Comparison of ENCODE assay signal across 22 cellular contexts in genomic region chrX:134002921-134003615, GRCh38. TPM values are rescaled to one million over a fixed set of nuclear protein-coding genes. Genes with fewer than 3 reads are reported as not detected.
A peak's percentile ranks its signal among the peaks of the same experiment; 100 is the strongest.
DNase-seq lines count a peak whose midpoint lies in the region; ATAC-seq and TF ChIP-seq lines count a peak whose summit lies in the region.
"Had no signal": no experiment of that assay in that cellular context is flagged by ENCODE, and none has a peak within 500 bp of the region (broad histone marks: within the 10 kb centered on the region; RNA-seq: fewer than 3 reads in every experiment).

No MANE protein-coding gene starts in this region.

- ATAC-seq in RWPE2 (ENCODE audit: low read depth) = no peak
- no peak for ATAC-seq in GM21717 (IDR thresholded peaks at IDR 0.05; ENCODE audit: unreplicated experiment)
- ATAC-seq: PC-3 had no signal

- H3K27me3 ChIP-seq in Caco-2 (replicated peaks; ENCODE audit: control insufficient read depth, insufficient read depth, low read length) (no peaks in the 10 kb centered on the region), RWPE2 (ENCODE audit: insufficient read depth, poor library complexity, severe bottlenecking) (no peaks in the 10 kb centered on the region), mammary epithelial cell (ENCODE audit: insufficient read depth, low read length) (no peaks in the 10 kb centered on the region)
- H3K27me3 ChIP-seq: SJCRH30 had no signal

- H3K9me3 ChIP-seq in Caco-2 (no peaks in the 10 kb centered on the region), RWPE2 (ENCODE audit: severe bottlenecking) (no peaks in the 10 kb centered on the region), mammary epithelial cell (replicated peaks; ENCODE audit: insufficient read depth, low read length) (no peaks in the 10 kb centered on the region)
- H3K9me3 ChIP-seq: SJCRH30 had no signal

- no peaks in the 10 kb centered on the region for H3K79me2 ChIP-seq in mammary epithelial cell (ENCODE audit: insufficient read depth, low read length)

- H3K27me3 Mint-ChIP-seq in Caco-2 (ENCODE audit: insufficient read depth, unreplicated experiment) (no peaks in the 10 kb centered on the region), nephron (ENCODE audit: low read depth) (peaks cover 3% of the 10 kb centered on the region)

- H3K4me3 ChIP-seq in Caco-2 (ENCODE audit: low read depth, low read length) = no peak overlapping the region
- no peak overlapping the region for H3K4me3 ChIP-seq in RWPE2 (ENCODE audit: severe bottlenecking)
- H3K4me3 ChIP-seq in mammary epithelial cell (replicated peaks in 1 of 3; ENCODE audit: insufficient read depth in 1 of 3, low read depth in 2 of 3, low read length in 3 of 3) = no peak overlapping the region
- H3K4me3 ChIP-seq: SJCRH30 had no signal

- H3K27ac ChIP-seq in RWPE2 (ENCODE audit: poor library complexity, severe bottlenecking) (peak overlapping the region; percentile 26), mammary epithelial cell (ENCODE audit: insufficient read depth, low read depth, low read length) (peak overlapping the region; percentile 68)
- H3K27ac ChIP-seq: SJCRH30 had no signal

- in situ Hi-C loops in mammary epithelial cell (cut with MboI; ENCODE audit: low sequenced_read_pairs in 2 of 2) = no loop called here

- peak overlapping the region; percentile 18 for H3K4me2 ChIP-seq in mammary epithelial cell (ENCODE audit: insufficient read depth, low read depth, low read length)

- no peak for DNase-seq in Caco-2
- DNase-seq in RWPE2 (ENCODE audit: low spot score) = no peak
- DNase-seq in mammary epithelial cell = no peak
- DNase-seq in DMS153 treated with DMSO at 0.1 percent for 48 hours (lab: John Stamatoyannopoulos, UW; ENCODE audit: unreplicated experiment) = no peak
- DNase-seq in NCI-H82 (lab: John Stamatoyannopoulos, UW) = no peak
- DNase-seq in central memory CD4-positive, alpha-beta T cell = no peak
- DNase-seq: 8988T, DMS 273 treated with DMSO at 0.1 percent for 48 hours, GDM1, HFFc6, Kasumi-1, NCI-H1417, NCI-H187 treated with DMSO at 0.1 percent for 48 hours, NCI-H2227 treated with DMSO at 0.1 percent for 48 hours, NCI-H524 treated with DMSO at 0.1 percent for 48 hours, PC-3, SJCRH30 had no signal

- no peaks in the 10 kb centered on the region for H3K36me3 Mint-ChIP-seq in Caco-2 (ENCODE audit: insufficient read depth, unreplicated experiment)
- no peaks in the 10 kb centered on the region for H3K36me3 Mint-ChIP-seq in nephron (ENCODE audit: low read depth)
- H3K36me3 Mint-ChIP-seq: CD14-positive monocyte had no signal

- no peak overlapping the region for H3K9ac ChIP-seq in mammary epithelial cell (ENCODE audit: insufficient read depth, low read length)

- H3K4me3 Mint-ChIP-seq in Caco-2 (ENCODE audit: unreplicated experiment) = peak overlapping the region; percentile 8
- H3K4me3 Mint-ChIP-seq in nephron = peak overlapping the region in 2 of 3 experiments; percentile 25 to 62
- H3K4me3 Mint-ChIP-seq: CD14-positive monocyte, HFFc6, IgD-negative memory B cell had no signal

- peaks cover 43% of the 10 kb centered on the region for H3K4me1 ChIP-seq in Caco-2
- peaks cover 11% of the 10 kb centered on the region for H3K4me1 ChIP-seq in RWPE2 (ENCODE audit: insufficient read depth, poor library complexity, severe bottlenecking)
- peaks cover 9% of the 10 kb centered on the region for H3K4me1 ChIP-seq in mammary epithelial cell (ENCODE audit: insufficient read depth, low read length)

- dilution Hi-C loops in mammary epithelial cell (cut with HindIII; ENCODE audit: low sequenced_read_pairs) = no loop called here

- H2AFZ ChIP-seq in mammary epithelial cell (ENCODE audit: low read depth, low read length) = peak overlapping the region; percentile 39

- TF ChIP-seq CTCF in Caco-2 (IDR thresholded peaks at IDR 0.05; ENCODE audit: insufficient read depth in 1 of 2, low read depth in 1 of 2, low read length in 1 of 2, severe bottlenecking in 1 of 2, unreplicated experiment in 1 of 2) (no peak), RWPE2 (IDR thresholded peaks at IDR 0.05; ENCODE audit: poor library complexity, severe bottlenecking) (no peak), mammary epithelial cell (conservative IDR thresholded peaks at IDR 0.05 in 1 of 2, IDR thresholded peaks at IDR 0.05 in 1 of 2; ENCODE audit: extremely low read depth in 1 of 2, insufficient read depth in 1 of 2, low read depth in 1 of 2, low read length in 2 of 2) (no peak), nephron (IDR thresholded peaks at IDR 0.05; ENCODE audit: unreplicated experiment in 3 of 3) (no peak)

- H4K20me1 ChIP-seq in mammary epithelial cell (ENCODE audit: insufficient read depth, low read length) = no peaks in the 10 kb centered on the region

- no peaks in the 10 kb centered on the region for H3K36me3 ChIP-seq in Caco-2 (ENCODE audit: control insufficient read depth, insufficient read depth, low read length)
- H3K36me3 ChIP-seq in RWPE2 (ENCODE audit: low read depth) = no peaks in the 10 kb centered on the region
- H3K36me3 ChIP-seq in mammary epithelial cell (ENCODE audit: insufficient read depth, low read length) = no peaks in the 10 kb centered on the region
- H3K36me3 ChIP-seq: SJCRH30 had no signal

- H3K27ac Mint-ChIP-seq in Caco-2 (ENCODE audit: unreplicated experiment) (peak overlapping the region; percentile 69), nephron (peak overlapping the region; percentile 94 to 96 (median 94))
- H3K27ac Mint-ChIP-seq: CD14-positive monocyte, HFFc6, IgD-negative memory B cell had no signal

- intact Hi-C loops in Caco-2 (cut with micrococcal nuclease; ENCODE audit: unreplicated experiment) (no loop called here), mammary epithelial cell (cut with micrococcal nuclease) (no loop called here)

- CTCF ChIA-PET in Caco-2 (lab: Charles Lee) = interaction anchor here (1.0 kb wide), 1 partner anchor 23 kb away, joined by 5 read pairs; no protein-coding TSS in a partner anchor
- CTCF ChIA-PET in mammary epithelial cell (lab: Charles Lee; ENCODE audit: low non-redundant PET) = no interaction called here

- H3K9me3 Mint-ChIP-seq in Caco-2 (ENCODE audit: unreplicated experiment) = no peaks in the 10 kb centered on the region
- no peaks in the 10 kb centered on the region for H3K9me3 Mint-ChIP-seq in nephron
- H3K9me3 Mint-ChIP-seq: HFFc6 had no signal

- BruUV-seq in Caco-2 (replicated peaks; lab: Mats Ljungman, UMichigan) (no TSS peak), mammary epithelial cell (replicated peaks; lab: Mats Ljungman, UMichigan) (no TSS peak)

- POLR2A ChIA-PET in Caco-2 (lab: Charles Lee) = no interaction called here

- H3K4me1 Mint-ChIP-seq in Caco-2 (ENCODE audit: low read depth, unreplicated experiment) = peaks cover 39% of the 10 kb centered on the region
- peaks cover 56% of the 10 kb centered on the region for H3K4me1 Mint-ChIP-seq in nephron
- H3K4me1 Mint-ChIP-seq: CD14-positive monocyte had no signal

- 52% methylated on average over 3 of the region's 4 CpGs for WGBS in mammary epithelial cell (ENCODE audit: low coverage, missing lambda C conversion rate)

RNA-seq across cellular contexts. Expression of gene GPC3, which starts 17.7 kb away (rescaled TPM):
- total RNA-seq in Caco-2 (2022) (233 and 266 TPM in 2 replicates), mammary epithelial cell (under 1 TPM in 1 of 2 donors, not detected in 1; 0.33 TPM)
- 0.05 TPM for polyA plus RNA-seq in mammary epithelial cell
- not detected for polyA minus RNA-seq in mammary epithelial cell
- total RNA-seq: HFFc6, PC-3 had no signal
- polyA plus RNA-seq: AG04450, CD14-positive monocyte had no signal

Comparison
In these comparisons a context has a peak if more than half of its experiments do, and no peak if none do; other contexts are left out.
1. RNA of gene GPC3, which starts 17.7 kb away (total RNA-seq): 233 to 266 TPM in Caco-2; 0.33 TPM in mammary epithelial cell; every median in the first group is over 100 times any median in the second.